Comparison of ENCODE assay signal across 1 cellular context in genomic region chr9:38644601-38645000, GRCh38.
TF ChIP-seq lines count a peak whose summit lies in the region.

No MANE protein-coding gene starts in this region.

TF ChIP-seq in GM23338, 12 proteins besides CTCF, POLR2A, EP300 and RAD21 (continued from another document):
- TF ChIP-seq NANOG (IDR thresholded peaks at IDR 0.05; ENCODE audit: borderline replicate concordance) (no peak), ZNF114 (CRISPR knock-in tag; IDR thresholded peaks at IDR 0.05) (no peak), ZNF462 (CRISPR knock-in tag; IDR thresholded peaks at IDR 0.05) (no peak), POLR2AphosphoS5 (IDR thresholded peaks at IDR 0.05; ENCODE audit: low read depth) (no peak), STAT1 (IDR thresholded peaks at IDR 0.05; ENCODE audit: unreplicated experiment) (no peak), ZNF331 (CRISPR knock-in tag; IDR thresholded peaks at IDR 0.05; ENCODE audit: low read depth) (no peak), EZH2phosphoT487 (IDR thresholded peaks at IDR 0.05; ENCODE audit: unreplicated experiment) (no peak)
